ENCODE assay signal across 29 cellular contexts in the genomic region with DNA sequence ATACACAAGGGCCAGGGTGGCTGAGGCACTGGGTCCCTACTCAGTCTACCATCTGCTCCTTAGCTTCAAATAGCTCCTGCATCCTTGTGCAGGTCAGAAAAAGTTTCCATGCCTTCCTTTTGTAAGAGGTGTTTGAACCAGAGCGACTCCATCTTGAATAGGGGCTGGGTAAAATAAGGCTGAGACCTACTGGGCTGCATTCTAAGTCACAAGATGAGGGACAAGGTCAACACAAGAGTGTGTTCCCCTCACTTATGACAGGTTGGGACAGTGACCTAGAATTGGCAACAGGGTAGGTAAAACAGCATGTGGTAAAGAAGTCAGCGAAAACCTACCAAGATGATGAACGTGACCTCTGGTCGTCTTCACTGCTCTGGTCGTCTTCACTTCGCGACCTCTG.
"Had no signal": no experiment of that assay in that cellular context is flagged by ENCODE, and none has a peak within 500 bp of the region (broad histone marks: within the 10 kb centered on the region; RNA-seq: fewer than 3 reads in every experiment).

No MANE protein-coding gene starts in this region.

- FAIRE-seq: colon, endometrium, endothelial cell of umbilical vein, frontal cortex had no signal

- ATAC-seq: effector memory CD8-positive, alpha-beta T cell; esophagus mucosa; foreskin keratinocyte; gastrocnemius medialis; gastroesophageal sphincter; heart left ventricle; heart right ventricle had no signal

- H3K27me3 ChIP-seq: colonic mucosa, dorsolateral prefrontal cortex, esophagus muscularis mucosa, esophagus squamous epithelium, gastrocnemius medialis, gastroesophageal sphincter, heart left ventricle, heart right ventricle had no signal

- H3K9me3 Mint-ChIP-seq: dendritic cell treated with granulocyte-macrophage colony-stimulating factor and Interleukin-4, amounts not matched to agents 40 ng/mL and 50 ng/mL, for 4 days; effector memory CD8-positive, alpha-beta T cell; endodermal cell had no signal

- DNase-seq: colonic mucosa; cortex of kidney; dermis blood vessel endothelial cell; dorsolateral prefrontal cortex; effector CD4-positive, alpha-beta T cell; effector CD8-positive, alpha-beta T cell; effector memory CD4-positive, alpha-beta T cell; effector memory CD8-positive, alpha-beta T cell; endodermal cell; erythroblast; esophagus squamous epithelium; foreskin fibroblast; foreskin keratinocyte; foreskin melanocyte; gastrocnemius medialis; glutamatergic neuron; head of caudate nucleus; heart left ventricle; heart right ventricle had no signal

- H3K4me3 ChIP-seq: colonic mucosa, coronary artery, dorsolateral prefrontal cortex, esophagus muscularis mucosa, esophagus squamous epithelium, gastrocnemius medialis, gastroesophageal sphincter, heart left ventricle, heart right ventricle had no signal

- H3K27ac Mint-ChIP-seq: dendritic cell treated with granulocyte-macrophage colony-stimulating factor and Interleukin-4, amounts not matched to agents 40 ng/mL and 50 ng/mL, for 4 days; effector memory CD8-positive, alpha-beta T cell; endodermal cell had no signal

- H3K4me1 ChIP-seq: colonic mucosa, esophagus muscularis mucosa, esophagus squamous epithelium, foreskin keratinocyte, gastrocnemius medialis, gastroesophageal sphincter, heart right ventricle had no signal

- H3K27ac ChIP-seq: colonic mucosa, coronary artery, dorsolateral prefrontal cortex, epithelial cell of prostate, esophagus muscularis mucosa, esophagus squamous epithelium, foreskin keratinocyte, gastrocnemius medialis, gastroesophageal sphincter, heart left ventricle, heart right ventricle had no signal

- H3K4me3 Mint-ChIP-seq: dendritic cell treated with granulocyte-macrophage colony-stimulating factor and Interleukin-4, amounts not matched to agents 40 ng/mL and 50 ng/mL, for 4 days; effector memory CD8-positive, alpha-beta T cell; endodermal cell had no signal

- H3K9me3 ChIP-seq: colonic mucosa, esophagus muscularis mucosa, esophagus squamous epithelium, gastrocnemius medialis, gastroesophageal sphincter, heart left ventricle, heart right ventricle had no signal

- H3K36me3 ChIP-seq: colonic mucosa, esophagus muscularis mucosa, esophagus squamous epithelium, gastrocnemius medialis, gastroesophageal sphincter, heart left ventricle, heart right ventricle had no signal

- H3K27me3 Mint-ChIP-seq: dendritic cell treated with granulocyte-macrophage colony-stimulating factor and Interleukin-4, amounts not matched to agents 40 ng/mL and 50 ng/mL, for 4 days had no signal
